In genomic region chr19:8444677-8445487, GRCh38 we compare ENCODE assay signal across 8 cellular contexts. TPM values are rescaled to one million over a fixed set of nuclear protein-coding genes. Genes with fewer than 3 reads are reported as not detected.
A peak's percentile ranks its signal among the peaks of the same experiment; 100 is the strongest.
DNase-seq lines count a peak whose midpoint lies in the region; ATAC-seq and TF ChIP-seq lines count a peak whose summit lies in the region.

A gene with protein sequence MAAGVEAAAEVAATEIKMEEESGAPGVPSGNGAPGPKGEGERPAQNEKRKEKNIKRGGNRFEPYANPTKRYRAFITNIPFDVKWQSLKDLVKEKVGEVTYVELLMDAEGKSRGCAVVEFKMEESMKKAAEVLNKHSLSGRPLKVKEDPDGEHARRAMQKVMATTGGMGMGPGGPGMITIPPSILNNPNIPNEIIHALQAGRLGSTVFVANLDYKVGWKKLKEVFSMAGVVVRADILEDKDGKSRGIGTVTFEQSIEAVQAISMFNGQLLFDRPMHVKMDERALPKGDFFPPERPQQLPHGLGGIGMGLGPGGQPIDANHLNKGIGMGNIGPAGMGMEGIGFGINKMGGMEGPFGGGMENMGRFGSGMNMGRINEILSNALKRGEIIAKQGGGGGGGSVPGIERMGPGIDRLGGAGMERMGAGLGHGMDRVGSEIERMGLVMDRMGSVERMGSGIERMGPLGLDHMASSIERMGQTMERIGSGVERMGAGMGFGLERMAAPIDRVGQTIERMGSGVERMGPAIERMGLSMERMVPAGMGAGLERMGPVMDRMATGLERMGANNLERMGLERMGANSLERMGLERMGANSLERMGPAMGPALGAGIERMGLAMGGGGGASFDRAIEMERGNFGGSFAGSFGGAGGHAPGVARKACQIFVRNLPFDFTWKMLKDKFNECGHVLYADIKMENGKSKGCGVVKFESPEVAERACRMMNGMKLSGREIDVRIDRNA (plus strand): TSS chr19:8444975. CDS start chr19:8444999, 24 bp downstream.

- no peaks in the 10 kb centered on the region for H3K27me3 ChIP-seq in PC-9 (ENCODE audit: insufficient read depth, low read depth)
- H3K27me3 ChIP-seq in mucosa of rectum (ENCODE audit: control insufficient read depth in 2 of 2, insufficient read depth in 2 of 2, low read length in 2 of 2): no peaks in the 10 kb centered on the region

- H3K36me3 Mint-ChIP-seq in activated T-cell treated with anti-CD3 and anti-CD28 coated beads, Interleukin-2, amount 50 U/mL, for 24 hours (ENCODE audit: low read depth): peaks cover 42% of the 10 kb centered on the region

- peak within 1 kb of the TSS; percentile 99 for H3K27ac Mint-ChIP-seq in activated T-cell treated with anti-CD3 and anti-CD28 coated beads, Interleukin-2, amount 50 U/mL, for 24 hours

- peak within 1 kb of the TSS; percentile 84 for H2AFZ ChIP-seq in PC-9

- no TSS peak for BruUV-seq in PC-9 (replicated peaks; lab: Mats Ljungman, UMichigan)

- H3K9ac ChIP-seq in mucosa of rectum (ENCODE audit: low read depth in 1 of 2, low read length in 2 of 2): peak within 1 kb of the TSS; percentile 92 to 99

- peaks cover 49% of the 10 kb centered on the region for H3K79me2 ChIP-seq in PC-9 (ENCODE audit: low read depth)

- ATAC-seq in GM21619 (IDR thresholded peaks at IDR 0.05; ENCODE audit: unreplicated experiment): peak; percentile 65

- H3K9me2 ChIP-seq in PC-9 (ENCODE audit: insufficient read depth): no peaks in the 10 kb centered on the region

- H3K36me3 ChIP-seq in PC-9 (ENCODE audit: low read depth): peaks cover 11% of the 10 kb centered on the region; the same call in 1 of the 2 replicates
- peaks cover 2 to 3% of the 10 kb centered on the region in 2 donors for H3K36me3 ChIP-seq in mucosa of rectum (ENCODE audit: control insufficient read depth in 2 of 2, insufficient read depth in 2 of 2, low read length in 2 of 2)

- peaks cover 41% of the 10 kb centered on the region for H4K20me1 ChIP-seq in PC-9 (ENCODE audit: insufficient read depth)

- H3K27me3 Mint-ChIP-seq in activated T-cell treated with anti-CD3 and anti-CD28 coated beads, Interleukin-2, amount 50 U/mL, for 24 hours: no peaks in the 10 kb centered on the region

- DNase-seq in DMS153 (lab: John Stamatoyannopoulos, UW) (peak; percentile 97), PC-9 (peak; percentile 95 to 100), erythroblast (lab: John Stamatoyannopoulos, UW) (peak; percentile 99 to 100)
- peak; percentile 95 for DNase-seq in Jurkat, Clone E6-1 (ENCODE audit: low read depth, low spot score)
- DNase-seq in activated T-cell treated with anti-CD3 and anti-CD28 coated beads, Interleukin-2, amount 50 U/mL, for 24 hours: peak; percentile 100
- peak; percentile 100 for DNase-seq in stimulated activated CD8-positive, alpha-beta memory T cell treated with anti-CD3 and anti-CD28 coated beads, Interleukin-4, amount 100 ng/mL, for 48 hours

- no peaks in the 10 kb centered on the region for H3K9me3 ChIP-seq in PC-9 (ENCODE audit: insufficient read depth, low read depth)
- no peaks in the 10 kb centered on the region for H3K9me3 ChIP-seq in mucosa of rectum (ENCODE audit: control insufficient read depth in 2 of 2, low read length in 2 of 2)

- peak within 1 kb of the TSS; percentile 98 for H3K4me2 ChIP-seq in PC-9

- no peaks in the 10 kb centered on the region for H3K9me3 Mint-ChIP-seq in activated T-cell treated with anti-CD3 and anti-CD28 coated beads, Interleukin-2, amount 50 U/mL, for 24 hours

- H3K4me1 ChIP-seq in PC-9 (replicated peaks; ENCODE audit: insufficient read depth) (peaks cover 38% of the 10 kb centered on the region), mucosa of rectum (ENCODE audit: control insufficient read depth in 2 of 2, insufficient read depth in 2 of 2, low read length in 2 of 2) (peaks cover 11 to 23% of the 10 kb centered on the region in 2 donors)

- H3F3A ChIP-seq in PC-9 (ENCODE audit: insufficient read depth, low read depth): peaks cover 38% of the 10 kb centered on the region

- intact Hi-C loops in PC-9 (cut with micrococcal nuclease; ENCODE audit: unreplicated experiment): loop anchor here (1.0 kb wide), 2 partner anchors 11 to 55 kb away; partner anchors contain the start of gene RAB11B

- peak within 1 kb of the TSS; percentile 89 for H3K4me3 ChIP-seq in Jurkat, Clone E6-1 (ENCODE audit: low read length)
- H3K4me3 ChIP-seq in PC-9 (peak within 1 kb of the TSS; percentile 98), mucosa of rectum (ENCODE audit: low read length in 2 of 2) (peak within 1 kb of the TSS; percentile 88 to 89)

- H3K4me1 Mint-ChIP-seq in activated T-cell treated with anti-CD3 and anti-CD28 coated beads, Interleukin-2, amount 50 U/mL, for 24 hours (ENCODE audit: low read depth): peaks cover 39% of the 10 kb centered on the region

- TF ChIP-seq CTCF in PC-9 (conservative IDR thresholded peaks at IDR 0.05): no peak

- POLR2A ChIA-PET in PC-9 (lab: Charles Lee; ENCODE audit: unreplicated experiment): interaction anchor here (0.5 to 1.1 kb wide), 8 partner anchors 10 to 134 kb away, joined by 3 to 11 read pairs (median 3); partner anchors contain the start of gene ZNF414

- H3K4me3 Mint-ChIP-seq in activated T-cell treated with anti-CD3 and anti-CD28 coated beads, Interleukin-2, amount 50 U/mL, for 24 hours: peak within 1 kb of the TSS; percentile 95

- peak; percentile 94 for TF ChIP-seq POLR2A in erythroblast (IDR thresholded peaks at IDR 0.05; ENCODE audit: low read length)

- H3K27ac ChIP-seq in PC-9: peak within 1 kb of the TSS; percentile 76
- H3K27ac ChIP-seq in mucosa of rectum (ENCODE audit: low read depth in 2 of 2, low read length in 2 of 2): peak within 1 kb of the TSS; percentile 91

- CTCF ChIA-PET in PC-9 (lab: Charles Lee): interaction anchor here (0.5 kb wide), 1 partner anchor 31 kb away, joined by 4 read pairs; no protein-coding TSS in a partner anchor

RNA-seq across cellular contexts. Expression of the gene that starts here (rescaled TPM):
- 416 TPM for polyA plus RNA-seq in Jurkat, Clone E6-1 (2012; ENCODE audit: insufficient read depth, insufficient read length)
- 220 and 239 TPM in 2 replicates for total RNA-seq in PC-9 (2021)

Comparison
In these comparisons a context has a peak if more than half of its experiments do, and no peak if none do; other contexts are left out.
1. Peak in every context shown above with its lines: DNase-seq, ATAC-seq, H3K4me3 ChIP-seq and H3K27ac ChIP-seq.